Comparison of ENCODE assay signal across 24 cellular contexts in the genomic region with DNA sequence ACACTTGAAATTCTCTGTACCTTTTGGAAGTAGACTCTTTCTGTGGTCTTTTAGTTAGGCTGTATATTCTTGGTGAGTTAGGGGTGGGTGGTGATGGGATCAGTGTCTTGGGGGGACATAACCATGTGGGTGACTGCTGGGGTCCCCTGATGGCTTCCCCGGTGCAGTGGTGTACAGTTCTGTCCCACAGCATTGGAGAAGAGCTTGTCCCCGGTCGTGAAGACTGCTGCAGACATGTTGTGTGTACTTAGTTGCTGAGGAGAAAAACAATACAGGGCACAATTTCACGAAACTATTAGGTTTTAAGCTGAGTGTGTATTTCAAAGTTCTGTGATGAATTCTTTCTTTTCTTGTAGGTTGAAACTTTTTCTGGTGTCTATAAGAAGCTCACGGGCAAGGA. TPM values are rescaled to one million over a fixed set of nuclear protein-coding genes. Genes with fewer than 3 reads are reported as not detected.
"Had no signal": no experiment of that assay in that cellular context is flagged by ENCODE, and none has a peak within 500 bp of the region (broad histone marks: within the 10 kb centered on the region; RNA-seq: fewer than 3 reads in every experiment).

No MANE protein-coding gene starts in this region.

- FAIRE-seq: colon had no signal

- H3K4me3 ChIP-seq: body of pancreas, dorsolateral prefrontal cortex, lower lobe of right lung, prostate gland, right atrium auricular region, SJSA1, suprapubic skin, transverse colon had no signal

- H3K27ac ChIP-seq: body of pancreas, dorsolateral prefrontal cortex, epithelial cell of prostate, lower lobe of right lung, prostate gland, right atrium auricular region, SJSA1, suprapubic skin, transverse colon had no signal

- DNase-seq: activated CD4-positive, alpha-beta T cell treated with anti-CD3 and anti-CD28 coated beads, Interleukin-2, amount 10 ng/mL, durations not matched to agents 7 days and 5 days; activated effector memory CD4-positive, alpha-beta T cell treated with anti-CD3 and anti-CD28 coated beads, Interleukin-2, amount 50 U/mL, for 16 hours; amygdala; body of pancreas; dorsolateral prefrontal cortex; endodermal cell; foreskin fibroblast; hippocampal formation; islet precursor cell; left colon; lower lobe of right lung; stimulated activated CD4-positive, alpha-beta T cell treated with anti-CD3 and anti-CD28 coated beads, Interleukin-2, amount 100 ng/mL, for 24 hours; stimulated activated naive CD8-positive, alpha-beta T cell treated with anti-CD3 and anti-CD28 coated beads, Interleukin-15, amount 100 ng/mL, for 72 hours; SW 1271; transverse colon had no signal

- H3K27me3 Mint-ChIP-seq: activated CD4-positive, alpha-beta T cell treated with anti-CD3 and anti-CD28 coated beads, Interleukin-2, amount 10 ng/mL, durations not matched to agents 7 days and 5 days; stimulated activated naive CD8-positive, alpha-beta T cell treated with anti-CD3 and anti-CD28 coated beads, Interleukin-15, amount 100 ng/mL, for 72 hours had no signal

- H3K9me3 Mint-ChIP-seq: activated CD4-positive, alpha-beta T cell treated with anti-CD3 and anti-CD28 coated beads, Interleukin-2, amount 10 ng/mL, durations not matched to agents 7 days and 5 days; activated naive CD4-positive, alpha-beta T cell treated with anti-CD3 and anti-CD28 coated beads, Interleukin-2, amount 50 U/mL, for 72 hours; endodermal cell; nephron; stimulated activated naive CD8-positive, alpha-beta T cell treated with anti-CD3 and anti-CD28 coated beads, Interleukin-15, amount 100 ng/mL, for 72 hours had no signal

- ATAC-seq: activated naive CD4-positive, alpha-beta T cell treated with anti-CD3 and anti-CD28 coated beads, Interleukin-2, amount 50 U/mL, for 72 hours; body of pancreas; left colon; lower lobe of right lung; stimulated activated naive CD8-positive, alpha-beta T cell treated with anti-CD3 and anti-CD28 coated beads, Interleukin-15, amount 100 ng/mL, for 72 hours had no signal

- H3K9me3 ChIP-seq: body of pancreas, lower lobe of right lung, prostate gland, right atrium auricular region, SJSA1, suprapubic skin, transverse colon had no signal

- H3K27me3 ChIP-seq: body of pancreas, dorsolateral prefrontal cortex, right atrium auricular region, SJSA1, suprapubic skin, transverse colon had no signal

- H3K27ac Mint-ChIP-seq: activated CD4-positive, alpha-beta T cell treated with anti-CD3 and anti-CD28 coated beads, Interleukin-2, amount 10 ng/mL, durations not matched to agents 7 days and 5 days; endodermal cell; nephron had no signal

- H3K4me3 Mint-ChIP-seq: activated CD4-positive, alpha-beta T cell treated with anti-CD3 and anti-CD28 coated beads, Interleukin-2, amount 10 ng/mL, durations not matched to agents 7 days and 5 days; endodermal cell; stimulated activated naive CD8-positive, alpha-beta T cell treated with anti-CD3 and anti-CD28 coated beads, Interleukin-15, amount 100 ng/mL, for 72 hours had no signal

RNA-seq across cellular contexts. Expression of a gene that starts 14.5 kb away (rescaled TPM):
- total RNA-seq: activated naive CD4-positive, alpha-beta T cell treated with anti-CD3 and anti-CD28 coated beads, Interleukin-2, amount 50 U/mL, for 72 hours; SJSA1; skeletal muscle tissue had no signal
